Comparison of ENCODE assay signal across 24 cellular contexts in genomic region chr2:96946625-96947024, GRCh38. TPM values are rescaled to one million over a fixed set of nuclear protein-coding genes. Genes with fewer than 3 reads are reported as not detected.
"Had no signal": no experiment of that assay in that cellular context is flagged by ENCODE, and none has a peak within 500 bp of the region (broad histone marks: within the 10 kb centered on the region; RNA-seq: fewer than 3 reads in every experiment).

No MANE protein-coding gene starts in this region.

- ATAC-seq: esophagus mucosa; left colon; naive thymus-derived CD8-positive, alpha-beta T cell; right cardiac atrium; stimulated activated naive CD8-positive, alpha-beta T cell treated with anti-CD3 and anti-CD28 coated beads, Interleukin-15, amount 100 ng/mL, for 72 hours had no signal

- H3K36me3 ChIP-seq: ascending aorta, neural progenitor cell, tibial artery had no signal

- H3K9me3 ChIP-seq: tibial artery had no signal

- H3K9ac ChIP-seq: neural progenitor cell had no signal

- H3K27ac ChIP-seq: ascending aorta, neural progenitor cell, tibial artery, VCaP had no signal

- H2AFZ ChIP-seq: neural progenitor cell had no signal

- H3K27me3 ChIP-seq: ascending aorta, neural progenitor cell had no signal

- DNase-seq: activated CD4-positive, alpha-beta memory T cell treated with anti-CD3 and anti-CD28 coated beads, Interleukin-2, amount 10 ng/mL, durations not matched to agents 7 days and 5 days; activated CD4-positive, alpha-beta T cell treated with anti-CD3 and anti-CD28 coated beads, Interleukin-2, amount 10 ng/mL, durations not matched to agents 24 days and 14 days; activated CD8-positive, alpha-beta memory T cell treated with anti-CD3 and anti-CD28 coated beads, Interleukin-2, amount 50 U/mL, for 48 hours; activated gamma-delta T cell; activated naive CD4-positive, alpha-beta T cell treated with anti-CD3 and anti-CD28 coated beads, Interleukin-2, amount 10 ng/mL, durations not matched to agents 7 days and 5 days; activated naive CD8-positive, alpha-beta T cell treated with anti-CD3 and anti-CD28 coated beads, Interleukin-2, amount 10 ng/mL, durations not matched to agents 7 days and 5 days; activated T-cell treated with anti-CD3 and anti-CD28 coated beads, Interleukin-2, amount 50 U/mL, for 24 hours; endodermal cell; foreskin fibroblast; head of caudate nucleus; immature natural killer cell; kidney; left colon; stimulated activated CD4-positive, alpha-beta T cell treated with anti-CD3 and anti-CD28 coated beads, Interleukin-12 subunit alpha, Interleukin-12 subunit beta, amount 100 ng/mL, for 4 hours; stimulated activated CD4-positive, alpha-beta T cell treated with anti-CD3 and anti-CD28 coated beads, Interleukin-4, amount 100 ng/mL, for 1 hour; stimulated activated naive CD8-positive, alpha-beta T cell treated with anti-CD3 and anti-CD28 coated beads, Interleukin-15, amount 100 ng/mL, for 72 hours; tibial artery had no signal

- H3K4me2 ChIP-seq: neural progenitor cell had no signal

- FAIRE-seq: kidney had no signal

- H3K4me3 ChIP-seq: ascending aorta, neural progenitor cell, tibial artery had no signal

RNA-seq across cellular contexts. Expression of gene FAM178B, which starts 39.8 kb away (rescaled TPM):
- total RNA-seq: activated CD4-positive, alpha-beta T cell treated with anti-CD3 and anti-CD28 coated beads, Interleukin-2, amount 10 ng/mL, durations not matched to agents 24 days and 14 days; ascending aorta; urinary bladder had no signal
